Comparison of ENCODE assay signal across 14 cellular contexts in genomic region chr12:51321882-51322281, GRCh38. TPM values are rescaled to one million over a fixed set of nuclear protein-coding genes. Genes with fewer than 3 reads are reported as not detected.
A peak's percentile ranks its signal among the peaks of the same experiment; 100 is the strongest.
DNase-seq lines count a peak whose midpoint lies in the region; ATAC-seq and TF ChIP-seq lines count a peak whose summit lies in the region.
"Had no signal": no experiment of that assay in that cellular context is flagged by ENCODE, and none has a peak within 500 bp of the region (broad histone marks: within the 10 kb centered on the region; RNA-seq: fewer than 3 reads in every experiment).

No MANE protein-coding gene starts in this region.

- H3K4me3 Mint-ChIP-seq in activated naive CD4-positive, alpha-beta T cell treated with anti-CD3 and anti-CD28 coated beads, Interleukin-2, amount 50 U/mL, for 24 hours, result peak overlapping the region; percentile 96
- peak overlapping the region; percentile 12 for H3K4me3 Mint-ChIP-seq in activated B cell treated with CpG ODN at 0.5 μM for 24 hours

- H3K9me3 Mint-ChIP-seq in activated naive CD4-positive, alpha-beta T cell treated with anti-CD3 and anti-CD28 coated beads, Interleukin-2, amount 50 U/mL, for 24 hours, result no peaks in the 10 kb centered on the region
- no peaks in the 10 kb centered on the region for H3K9me3 Mint-ChIP-seq in activated B cell treated with CpG ODN at 0.5 μM for 24 hours

- no peak for DNase-seq in activated naive CD4-positive, alpha-beta T cell (lab: John Stamatoyannopoulos, UW)
- DNase-seq in activated B cell treated with CpG ODN at 0.5 μM for 24 hours (no peak), left kidney (ENCODE audit: low read depth, low spot score) (peak; percentile 46), transverse colon (no peak), NCI-H1417 (lab: John Stamatoyannopoulos, UW) (no peak), RKO (ENCODE audit: low spot score) (no peak)
- DNase-seq: hypothalamus; NCI-H2107; stimulated activated naive CD4-positive, alpha-beta T cell had no signal

- no peaks in the 10 kb centered on the region for H3K9me3 ChIP-seq in transverse colon

- H3K4me1 ChIP-seq in transverse colon, result peaks cover 0 to 41% (median 20%) of the 10 kb centered on the region in 4 donors

- peak overlapping the region in 1 of 4 donors; percentile 41 for H3K4me3 ChIP-seq in transverse colon
- H3K4me3 ChIP-seq: lung had no signal

- POLR2A ChIA-PET in activated B cell treated with CpG ODN at 0.5 μM for 24 hours (lab: Charles Lee), result interaction anchor here (0.7 to 4.7 kb wide), 5 partner anchors 21 to 104 kb away, joined by 3 to 21 read pairs (median 8); partner anchors contain the start of genes DAZAP2 and POU6F1

- CTCF ChIA-PET in activated B cell treated with CpG ODN at 0.5 μM for 24 hours (lab: Charles Lee), result interaction anchor here (1.0 to 8.2 kb wide), 2 partner anchors 19 to 51 kb away, joined by 3 to 42 read pairs; partner anchors contain the start of gene SMAGP

- peaks cover 14% of the 10 kb centered on the region for H3K36me3 Mint-ChIP-seq in activated naive CD4-positive, alpha-beta T cell treated with anti-CD3 and anti-CD28 coated beads, Interleukin-2, amount 50 U/mL, for 24 hours
- H3K36me3 Mint-ChIP-seq in activated B cell treated with CpG ODN at 0.5 μM for 24 hours (ENCODE audit: low read depth), result peaks cover 9% of the 10 kb centered on the region

- in situ Hi-C loops in transverse colon (cut with MboI; ENCODE audit: low pct_ligation_motif_present in 1 of 4, low pct_unique_long_range_greater_than_20kb in 1 of 4, low sequenced_read_pairs in 3 of 4), result no loop called here

- no peaks in the 10 kb centered on the region for H3K27me3 ChIP-seq in transverse colon

- no peaks in the 10 kb centered on the region for H3K36me3 ChIP-seq in transverse colon

- no peaks in the 10 kb centered on the region for H3K27me3 Mint-ChIP-seq in activated naive CD4-positive, alpha-beta T cell treated with anti-CD3 and anti-CD28 coated beads, Interleukin-2, amount 50 U/mL, for 24 hours
- no peaks in the 10 kb centered on the region for H3K27me3 Mint-ChIP-seq in activated B cell treated with CpG ODN at 0.5 μM for 24 hours

- ATAC-seq in activated B cell treated with CpG ODN at 0.5 μM for 24 hours (ENCODE audit: low read depth) (no peak), HG03095 (IDR thresholded peaks at IDR 0.05; ENCODE audit: unreplicated experiment) (no peak)

- no peak for TF ChIP-seq EP300 in transverse colon (IDR thresholded peaks at IDR 0.05; ENCODE audit: low read depth)

- H3K27ac Mint-ChIP-seq in activated naive CD4-positive, alpha-beta T cell treated with anti-CD3 and anti-CD28 coated beads, Interleukin-2, amount 50 U/mL, for 24 hours, result peak overlapping the region; percentile 88
- H3K27ac Mint-ChIP-seq in activated B cell treated with CpG ODN at 0.5 μM for 24 hours, result peak overlapping the region; percentile 51

- intact Hi-C loops in activated B cell treated with CpG ODN at 0.5 μM for 24 hours (cut with micrococcal nuclease), result loop anchor here (10.0 kb wide), 3 partner anchors 237 to 807 kb away; partner anchors contain the start of gene CSRNP2
- intact Hi-C loops in transverse colon (cut with DNase I; ENCODE audit: low total_unique reads), result no loop called here

- H3K27ac ChIP-seq in transverse colon, result peak overlapping the region in 3 of 4 donors; percentile 67 to 84 (median 75)
- H3K27ac ChIP-seq: epithelial cell of prostate, parathyroid adenoma had no signal

- peaks cover 93% of the 10 kb centered on the region for H3K4me1 Mint-ChIP-seq in activated naive CD4-positive, alpha-beta T cell treated with anti-CD3 and anti-CD28 coated beads, Interleukin-2, amount 50 U/mL, for 24 hours
- peaks cover 93% of the 10 kb centered on the region for H3K4me1 Mint-ChIP-seq in activated B cell treated with CpG ODN at 0.5 μM for 24 hours

- WGBS in transverse colon (ENCODE audit: low coverage in 1 of 2), 2 donors, result 89 to 95% methylated on average over 3 of the region's 3 CpGs

- no peak for TF ChIP-seq POLR2A in transverse colon (IDR thresholded peaks at IDR 0.05)

- TF ChIP-seq CTCF in activated B cell treated with CpG ODN at 0.5 μM for 24 hours (IDR thresholded peaks at IDR 0.05) (no peak), transverse colon (IDR thresholded peaks at IDR 0.05) (no peak)

RNA-seq across cellular contexts. Expression of gene BIN2, which starts 2.1 kb away (rescaled TPM):
- total RNA-seq in activated B cell treated with CpG ODN at 0.5 μM for 24 hours (22.2 and 25.6 TPM in 2 replicates), transverse colon (10 to 100 TPM in 2 of 4 donors, 1 to 10 TPM in 2; 4.0 to 28.8 (median 9.0) TPM)

RNA-seq across cellular contexts. Expression of gene CELA1, which starts 24.6 kb away (rescaled TPM):
- total RNA-seq in activated B cell treated with CpG ODN at 0.5 μM for 24 hours (not detected in 2 replicates), transverse colon (not detected)
- total RNA-seq: lung had no signal

RNA-seq across cellular contexts. Expression of gene SMAGP, which starts 51.7 kb away (rescaled TPM):
- 11.4 and 11.5 TPM in 2 replicates for total RNA-seq in activated B cell treated with CpG ODN at 0.5 μM for 24 hours
- total RNA-seq in transverse colon, result 100 to 1,000 TPM in 2 of 4 donors, 10 to 100 TPM in 2; 29.5 to 144 (median 104) TPM
